In the genomic region with DNA sequence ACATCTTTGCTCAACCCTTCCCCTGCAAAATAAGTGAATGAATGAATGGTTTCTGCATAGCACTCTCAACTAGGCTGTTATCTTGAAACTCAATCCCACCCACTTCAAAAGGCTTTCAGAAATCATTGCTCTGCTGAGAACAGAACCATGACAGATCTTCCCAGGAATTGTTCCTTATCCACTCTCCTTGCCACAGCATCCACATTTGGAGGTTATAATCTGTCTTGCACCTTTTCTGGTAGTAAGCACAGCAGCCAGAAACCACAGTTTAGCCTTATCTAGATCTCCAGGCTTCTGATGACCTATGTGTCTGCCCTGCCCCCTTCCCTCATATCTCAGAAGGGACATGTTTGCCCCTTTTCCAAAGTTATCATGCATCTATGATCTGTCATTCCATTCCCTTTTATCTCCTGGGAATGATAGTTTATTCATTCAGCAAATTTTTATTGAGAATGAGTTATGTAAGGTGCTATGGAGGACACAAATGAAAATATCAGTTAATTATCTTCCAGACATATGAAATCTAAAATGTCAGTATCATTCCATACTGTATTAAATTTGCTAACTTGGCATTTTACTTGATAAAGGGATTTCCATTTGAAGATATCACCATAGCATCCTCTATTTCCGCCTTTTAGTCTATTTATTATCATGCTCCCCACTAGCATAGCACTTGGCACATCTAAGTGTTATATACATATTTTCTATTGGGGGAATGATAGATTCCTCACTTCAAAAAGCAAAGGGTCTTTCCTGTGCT, we compare ENCODE assay signal across 26 cellular contexts. TPM values are rescaled to one million over a fixed set of nuclear protein-coding genes. Genes with fewer than 3 reads are reported as not detected.
"Had no signal": no experiment of that assay in that cellular context is flagged by ENCODE, and none has a peak within 500 bp of the region (broad histone marks: within the 10 kb centered on the region; RNA-seq: fewer than 3 reads in every experiment).

No MANE protein-coding gene starts in this region.

- H3K27ac ChIP-seq: ascending aorta, body of pancreas, coronary artery, SJSA1 had no signal

- H3K4me3 ChIP-seq: ascending aorta, body of pancreas, coronary artery, SJSA1 had no signal

- H3K27me3 ChIP-seq: ascending aorta, body of pancreas had no signal

- ATAC-seq: activated CD4-positive, CD25-positive, alpha-beta regulatory T cell treated with anti-CD3 and anti-CD28 coated beads, Interleukin-2, amount 50 U/mL, for 24 hours; activated CD8-positive, alpha-beta T cell treated with anti-CD3 and anti-CD28 coated beads, Interleukin-2, amount 10 ng/mL, durations not matched to agents 7 days and 5 days; body of pancreas; PC-3; T-helper 17 cell had no signal

- H3K36me3 ChIP-seq: ascending aorta, SJSA1 had no signal

- H3K9me3 ChIP-seq: ascending aorta, body of pancreas, SJSA1 had no signal

- FAIRE-seq: bronchial epithelial cell, RCC 7860 had no signal

- H3K4me1 ChIP-seq: ascending aorta, body of pancreas, SJSA1 had no signal

- DNase-seq: activated CD4-positive, alpha-beta T cell treated with anti-CD3 and anti-CD28 coated beads for 4 hours; activated CD8-positive, alpha-beta memory T cell treated with anti-CD3 and anti-CD28 coated beads, Interleukin-2, amount 50 U/mL, for 48 hours; activated CD8-positive, alpha-beta T cell treated with anti-CD3 and anti-CD28 coated beads, Interleukin-2, amount 10 ng/mL, durations not matched to agents 7 days and 5 days; activated effector memory CD4-positive, alpha-beta T cell treated with Interleukin-2 at 50 U/mL for 16 hours; activated naive CD4-positive, alpha-beta T cell; activated T-cell treated with anti-CD3 and anti-CD28 coated beads, Interleukin-2, amount 50 U/mL, for 1 hour; body of pancreas; central memory CD4-positive, alpha-beta T cell; NCI-H1092 treated with DMSO at 0.1 percent for 48 hours; NCI-H1417 treated with DMSO at 0.1 percent for 48 hours; NCI-H1694; NCI-H2029; NCI-H2107; NCI-H446; NCI-H524; PC-3; SHP77; T-helper 17 cell; T-helper 9 cell had no signal

RNA-seq across cellular contexts. Expression of gene LGR5, which starts 21.4 kb away (rescaled TPM):
- total RNA-seq: activated CD8-positive, alpha-beta T cell treated with anti-CD3 and anti-CD28 coated beads, Interleukin-2, amount 10 ng/mL, durations not matched to agents 7 days and 5 days; bronchial epithelial cell; MCF 10A; SJSA1; T-helper 17 cell had no signal
